ENCODE assay signal across 8 cellular contexts in the genomic region with DNA sequence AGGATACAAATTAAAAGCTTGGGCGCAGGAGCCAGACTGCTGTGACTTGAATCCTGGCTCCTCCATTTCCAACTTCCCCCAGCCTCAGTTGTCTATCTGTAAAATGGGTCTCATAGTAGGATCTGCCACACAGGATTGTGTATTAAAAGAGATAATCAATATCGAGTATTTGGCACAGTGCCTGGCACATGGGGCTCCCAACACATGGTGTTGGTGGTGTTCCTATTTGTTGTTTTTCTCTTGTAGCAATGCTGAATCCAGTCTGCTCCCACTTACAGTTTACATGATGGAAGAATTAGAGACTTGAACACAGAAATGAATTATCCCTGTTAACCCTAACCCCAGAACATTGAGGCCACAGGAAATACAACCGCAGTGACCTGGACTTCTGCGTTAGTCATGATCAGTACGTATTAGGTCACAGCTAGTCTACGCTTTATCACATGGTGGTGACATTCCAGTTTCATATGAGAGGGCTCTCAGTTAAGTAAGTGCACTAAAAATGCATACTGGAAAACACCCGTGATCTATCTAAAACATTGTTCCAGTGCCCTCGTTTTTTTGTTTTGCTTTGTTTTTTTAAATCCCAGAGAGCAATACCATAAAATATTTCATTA.
DNase-seq lines count a peak whose midpoint lies in the region; ATAC-seq and TF ChIP-seq lines count a peak whose summit lies in the region.

No MANE protein-coding gene starts in this region.

- peaks cover 0 to 57% of the 10 kb centered on the region in 2 donors for H3K36me3 ChIP-seq in left lung

- peaks cover 21 to 89% of the 10 kb centered on the region in 2 donors for H3K4me1 ChIP-seq in left lung

- intact Hi-C loops in left lung (cut with DNase I), result no loop called here

- H3K27me3 ChIP-seq in left lung, result no peaks in the 10 kb centered on the region

- peak; percentile 49 for ATAC-seq in left lung
- no peak for ATAC-seq in GM21576 (IDR thresholded peaks at IDR 0.05; ENCODE audit: unreplicated experiment)
- no peak for ATAC-seq in GM18858 (IDR thresholded peaks at IDR 0.05; ENCODE audit: unreplicated experiment)

- no peaks in the 10 kb centered on the region for H3K9me3 ChIP-seq in left lung

- in situ Hi-C loops in astrocyte of the spinal cord (cut with HindIII; ENCODE audit: low sequenced_read_pairs), result no loop called here

- DNase-seq in A172 (ENCODE audit: low spot score), result peak; percentile 76
- peak; percentile 75 for DNase-seq in HT-29 (ENCODE audit: low spot score)
- DNase-seq in astrocyte of the spinal cord (ENCODE audit: low read depth, low spot score), result peak; percentile 94
- DNase-seq in left lung, result no peak
- no peak for DNase-seq in NCI-H2081 (lab: John Stamatoyannopoulos, UW)
- no peak for DNase-seq in ecto neural progenitor cell (ENCODE audit: low spot score)

- peak overlapping the region; percentile 66 to 78 for H3K27ac ChIP-seq in left lung

- H3K4me3 ChIP-seq in astrocyte of the spinal cord (ENCODE audit: low read depth, low read length) (no peak overlapping the region), left lung (no peak overlapping the region)

- TF ChIP-seq CTCF in astrocyte of the spinal cord (IDR thresholded peaks at IDR 0.05; ENCODE audit: low read depth, low read length) (no peak), left lung (IDR thresholded peaks at IDR 0.05) (no peak)

Comparison
In these comparisons a context has a peak if more than half of its experiments do, and no peak if none do; other contexts are left out.
1. DNase-seq: peak in A172 (single experiment), HT-29 (single experiment) and astrocyte of the spinal cord (single experiment); none in left lung (0 of 2), NCI-H2081 (0 of 2) and ecto neural progenitor cell (single experiment).